Comparison of ENCODE assay signal across 22 cellular contexts in genomic region chr1:222161676-222162075, GRCh38.
"Had no signal": no experiment of that assay in that cellular context is flagged by ENCODE, and none has a peak within 500 bp of the region (broad histone marks: within the 10 kb centered on the region; RNA-seq: fewer than 3 reads in every experiment).

No MANE protein-coding gene starts in this region.

- H3K27me3 ChIP-seq: tibial nerve, uterus had no signal

- DNase-seq: activated CD4-positive, alpha-beta T cell treated with anti-CD3 and anti-CD28 coated beads, Interleukin-2, amount 50 U/mL, for 1 hour; activated CD8-positive, alpha-beta memory T cell treated with anti-CD3 and anti-CD28 coated beads, Interleukin-2, amount 50 U/mL, for 4 hours; activated effector memory CD4-positive, alpha-beta T cell treated with anti-CD3 and anti-CD28 coated beads, Interleukin-2, amount 50 U/mL, for 16 hours; activated naive CD4-positive, alpha-beta T cell treated with anti-CD3 and anti-CD28 coated beads, Interleukin-2, amount 50 U/mL, for 16 hours; activated T-cell treated with anti-CD3 and anti-CD28 coated beads, Interleukin-2, amount 50 U/mL, for 48 hours; effector memory CD8-positive, alpha-beta T cell; hypothalamus; islet precursor cell; nephron progenitor cell; nucleus accumbens; posterior cingulate gyrus; stimulated activated CD4-positive, alpha-beta T cell treated with anti-CD3 and anti-CD28 coated beads, Interleukin-12 subunit alpha, Interleukin-12 subunit beta, amount 100 ng/mL, for 4 hours; stimulated activated CD4-positive, alpha-beta T cell treated with anti-CD3 and anti-CD28 coated beads, Interleukin-1b, Interleukin-23, amount 100 ng/mL, for 48 hours; stimulated activated naive CD4-positive, alpha-beta T cell treated with Interleukin-2 at 50 U/mL for 16 hours; substantia nigra; T-cell; uterus had no signal

- H3K36me3 Mint-ChIP-seq: mesothelial cell of epicardium had no signal

- H3K4me3 ChIP-seq: lung, tibial nerve, uterus had no signal

- H3K4me1 Mint-ChIP-seq: mesothelial cell of epicardium, nephron progenitor cell, T-cell had no signal

- H3K36me3 ChIP-seq: tibial nerve, uterus had no signal

- H3K4me3 Mint-ChIP-seq: effector memory CD8-positive, alpha-beta T cell; mesothelial cell of epicardium; nephron progenitor cell; T-cell had no signal

- H3K27me3 Mint-ChIP-seq: T-cell had no signal

- H3K27ac ChIP-seq: epithelial cell of prostate, tibial nerve, uterus had no signal

- ATAC-seq: effector memory CD8-positive, alpha-beta T cell; left lobe of liver; T-cell had no signal

- H3K27ac Mint-ChIP-seq: effector memory CD8-positive, alpha-beta T cell; mesothelial cell of epicardium; nephron progenitor cell; T-cell had no signal

- H3K9me3 ChIP-seq: uterus had no signal

- H3K4me1 ChIP-seq: tibial nerve, uterus had no signal
